ENCODE assay signal across 8 cellular contexts in genomic region chr16:29700253-29700987, GRCh38. TPM values are rescaled to one million over a fixed set of nuclear protein-coding genes. Genes with fewer than 3 reads are reported as not detected.
A peak's percentile ranks its signal among the peaks of the same experiment; 100 is the strongest.
DNase-seq lines count a peak whose midpoint lies in the region; ATAC-seq, FAIRE-seq and TF ChIP-seq lines count a peak whose summit lies in the region.

No MANE protein-coding gene starts in this region.

- TF ChIP-seq CTCF in endothelial cell of umbilical vein (IDR thresholded peaks at IDR 0.05; ENCODE audit: extremely low read depth in 1 of 2, insufficient read depth in 1 of 2, low read depth in 1 of 2, low read length in 2 of 2) (peak; percentile 82 to 85), mucosa of descending colon (IDR thresholded peaks at IDR 0.05) (peak; percentile 82)

- intact Hi-C loops in endothelial cell of umbilical vein (cut with micrococcal nuclease) = loop anchor here (1.0 to 5.0 kb wide), 8 partner anchors 21 to 332 kb away; partner anchors contain the start of genes KIF22 and MAZ
- intact Hi-C loops in mucosa of descending colon (cut with DNase I, micrococcal nuclease) = loop anchor here in 1 of 2 donors (10.0 kb wide), 1 partner anchor 324 kb away; the partner anchor contains the start of gene C16orf92

- peak; percentile 92 for FAIRE-seq in endothelial cell of umbilical vein (lab: Jason Lieb, UNC)

- no peak overlapping the region for H3K27ac ChIP-seq in endothelial cell of umbilical vein (ENCODE audit: insufficient read depth, low read depth, low read length)

- CTCF ChIA-PET in endothelial cell of umbilical vein (lab: Charles Lee) = interaction anchor here (0.6 to 5.3 kb wide), 48 partner anchors 9 to 760 kb away, joined by 3 to 92 read pairs (median 4); partner anchors contain the start of genes ASPHD1, C16orf92, KCTD13 and KIF22

- H3K4me1 ChIP-seq in endothelial cell of umbilical vein (ENCODE audit: control insufficient read depth, extremely low read depth, insufficient read depth, low read length) = peaks cover 5% of the 10 kb centered on the region
- H3K4me1 ChIP-seq in mucosa of descending colon (ENCODE audit: low read depth) = no peaks in the 10 kb centered on the region

- ATAC-seq in mucosa of descending colon (peak; percentile 96), HG03025 (IDR thresholded peaks at IDR 0.05; ENCODE audit: low FRiP score, unreplicated experiment) (no peak)

- TF ChIP-seq POLR2A in endothelial cell of umbilical vein (IDR thresholded peaks at IDR 0.05; ENCODE audit: low read depth, low read length) = no peak

- no peak overlapping the region for H3K9ac ChIP-seq in endothelial cell of umbilical vein (replicated peaks; ENCODE audit: extremely low read depth, insufficient read depth, low read length)

- H3K9me1 ChIP-seq in endothelial cell of umbilical vein (replicated peaks; ENCODE audit: control insufficient read depth, extremely low read depth, insufficient read depth, low read length) = no peaks in the 10 kb centered on the region

- no peak overlapping the region for H2AFZ ChIP-seq in endothelial cell of umbilical vein (ENCODE audit: low read depth, low read length)

- H3K9me3 ChIP-seq in endothelial cell of umbilical vein (replicated peaks; ENCODE audit: control insufficient read depth, insufficient read depth, low read length) (no peaks in the 10 kb centered on the region), mucosa of descending colon (no peaks in the 10 kb centered on the region)

- H3K36me3 ChIP-seq in endothelial cell of umbilical vein (ENCODE audit: control insufficient read depth in 2 of 2, extremely low read depth in 1 of 2, insufficient read depth in 2 of 2, low read length in 2 of 2) (no peaks in the 10 kb centered on the region), mucosa of descending colon (ENCODE audit: low read depth) (no peaks in the 10 kb centered on the region)

- H3K4me3 ChIP-seq in endothelial cell of umbilical vein (replicated peaks in 1 of 3; ENCODE audit: insufficient read depth in 1 of 3, low read depth in 1 of 3, low read length in 3 of 3) (no peak overlapping the region), mucosa of descending colon (no peak overlapping the region)

- dilution Hi-C loops in endothelial cell of umbilical vein (cut with MboI; ENCODE audit: extremely low pct_ligation_motif_present, low sequenced_read_pairs) = no loop called here

- DNase-seq in CD1c-positive myeloid dendritic cell (ENCODE audit: extremely low spot score) (peak; percentile 81), HT-29 (ENCODE audit: low spot score) (peak; percentile 90), NOMO-1 (lab: John Stamatoyannopoulos, UW; ENCODE audit: unreplicated experiment in 2 of 2) (peak; percentile 75), endothelial cell of umbilical vein (ENCODE audit: low read depth, low spot score) (peak; percentile 92), mucosa of descending colon (peak; percentile 79 to 85 (median 84))
- DNase-seq in activated CD8-positive, alpha-beta memory T cell treated with anti-CD3 and anti-CD28 coated beads, Interleukin-2, amount 50 U/mL, for 4 hours = peak; percentile 73
- DNase-seq in stimulated activated CD8-positive, alpha-beta memory T cell treated with anti-CD3 and anti-CD28 coated beads, Interleukin-4, amount 100 ng/mL, for 24 hours (ENCODE audit: low read depth) = peak; percentile 52

- BruUV-seq in endothelial cell of umbilical vein (replicated peaks; lab: Mats Ljungman, UMichigan) = no TSS peak

- POLR2A ChIA-PET in endothelial cell of umbilical vein (lab: Charles Lee) = no interaction called here

- H3K27me3 ChIP-seq in endothelial cell of umbilical vein (ENCODE audit: control insufficient read depth in 2 of 2, insufficient read depth in 2 of 2, low read length in 2 of 2) = peaks cover 0 to 1% of the 10 kb centered on the region in 2 experiments

- no peaks in the 10 kb centered on the region for H4K20me1 ChIP-seq in endothelial cell of umbilical vein (replicated peaks; ENCODE audit: control insufficient read depth, extremely low read depth, insufficient read depth, low read length)

- no peaks in the 10 kb centered on the region for H3K79me2 ChIP-seq in endothelial cell of umbilical vein (ENCODE audit: control insufficient read depth, insufficient read depth, low read length)

- H3K4me2 ChIP-seq in endothelial cell of umbilical vein (ENCODE audit: insufficient read depth, low read length) = no peak overlapping the region

TF ChIP-seq in endothelial cell of umbilical vein, 7 proteins besides CTCF, POLR2A, EP300 and RAD21:
- TF ChIP-seq FOS (IDR thresholded peaks at IDR 0.05; ENCODE audit: borderline replicate concordance, insufficient read depth, low read length) (no peak), JUN (IDR thresholded peaks at IDR 0.05; ENCODE audit: borderline replicate concordance, insufficient read depth, insufficient read length, low read depth) (no peak), EZH2 (IDR thresholded peaks at IDR 0.05; ENCODE audit: borderline replicate concordance, low read depth, low read length, severe bottlenecking) (no peak), MAX (IDR thresholded peaks at IDR 0.05; ENCODE audit: insufficient read depth, insufficient read length) (no peak), GATA2 (IDR thresholded peaks at IDR 0.05; ENCODE audit: insufficient read depth, insufficient read length, low read depth, low read length) (no peak), POLR2AphosphoS5 (IDR thresholded peaks at IDR 0.05; ENCODE audit: insufficient read depth, low read depth, low read length) (no peak), MYC (IDR thresholded peaks at IDR 0.05; ENCODE audit: low read depth, low read length) (no peak)
TF ChIP-seq in endothelial cell of umbilical vein: peak in this region for 0.

RNA-seq across cellular contexts. Expression of gene QPRT, which starts 21.4 kb away (rescaled TPM):
- total RNA-seq in HT-29 (2014; rRNA removed; shearing (Covaris generic)) = 35.2 and 42.5 TPM in 2 replicates
- 0.28 and 0.44 TPM in 2 replicates for total RNA-seq in endothelial cell of umbilical vein
- polyA plus RNA-seq in endothelial cell of umbilical vein = 0.40 and 0.41 TPM in 2 replicates
- polyA plus RNA-seq in endothelial cell of umbilical vein (2011; cell fraction: cytosol; rRNA removed) = 0.26 and 0.39 TPM in 2 replicates
- polyA plus RNA-seq in endothelial cell of umbilical vein (2011; cell fraction: nucleus; rRNA removed) = 0.25 TPM in 1 of 2 replicates, not detected in the other
- 0.23 and 0.52 TPM in 2 replicates for polyA plus RNA-seq in endothelial cell of umbilical vein (2012)
- 0.73 and 1.0 TPM in 2 replicates for polyA minus RNA-seq in endothelial cell of umbilical vein
- polyA minus RNA-seq in endothelial cell of umbilical vein (2011; cell fraction: cytosol; rRNA and poly(A)+ RNA removed) = not detected
- not detected in 2 replicates for polyA minus RNA-seq in endothelial cell of umbilical vein (2011; cell fraction: nucleus; rRNA and poly(A)+ RNA removed)
- 10 to 100 TPM; 25.3 to 54.6 (median 25.4) TPM for total RNA-seq in mucosa of descending colon

RNA-seq across cellular contexts. Expression of gene SPN, which starts 37.4 kb away (rescaled TPM):
- 0.10 and 0.23 TPM in 2 replicates for total RNA-seq in HT-29 (2014; rRNA removed; shearing (Covaris generic))
- total RNA-seq in endothelial cell of umbilical vein (not detected in 2 replicates), mucosa of descending colon (1 to 10 TPM; 4.4 to 6.0 (median 4.5) TPM)
- not detected in 2 replicates for polyA plus RNA-seq in endothelial cell of umbilical vein
- polyA plus RNA-seq in endothelial cell of umbilical vein (2011; cell fraction: cytosol; rRNA removed) = not detected in 2 replicates
- polyA plus RNA-seq in endothelial cell of umbilical vein (2011; cell fraction: nucleus; rRNA removed) = not detected in 2 replicates
- not detected in 2 replicates for polyA plus RNA-seq in endothelial cell of umbilical vein (2012)
- 0.95 and 2.2 TPM in 2 replicates for polyA minus RNA-seq in endothelial cell of umbilical vein
- not detected for polyA minus RNA-seq in endothelial cell of umbilical vein (2011; cell fraction: cytosol; rRNA and poly(A)+ RNA removed)
- polyA minus RNA-seq in endothelial cell of umbilical vein (2011; cell fraction: nucleus; rRNA and poly(A)+ RNA removed) = not detected in 2 replicates

RNA-seq across cellular contexts. Expression of gene C16orf54, which starts 45.4 kb away (rescaled TPM):
- 0.05 and 0.36 TPM in 2 replicates for total RNA-seq in HT-29 (2014; rRNA removed; shearing (Covaris generic))
- total RNA-seq in endothelial cell of umbilical vein = not detected in 2 replicates
- not detected in 2 replicates for polyA plus RNA-seq in endothelial cell of umbilical vein
- not detected in 2 replicates for polyA plus RNA-seq in endothelial cell of umbilical vein (2011; cell fraction: cytosol; rRNA removed)
- polyA plus RNA-seq in endothelial cell of umbilical vein (2011; cell fraction: nucleus; rRNA removed) = not detected in 2 replicates
- polyA plus RNA-seq in endothelial cell of umbilical vein (2012) = not detected in 2 replicates
- polyA minus RNA-seq in endothelial cell of umbilical vein = not detected in 2 replicates
- not detected for polyA minus RNA-seq in endothelial cell of umbilical vein (2011; cell fraction: cytosol; rRNA and poly(A)+ RNA removed)
- polyA minus RNA-seq in endothelial cell of umbilical vein (2011; cell fraction: nucleus; rRNA and poly(A)+ RNA removed) = not detected in 2 replicates
- total RNA-seq in mucosa of descending colon = 1 to 10 TPM; 1.6 to 3.4 (median 1.7) TPM

Comparison
In these comparisons a context has a peak if more than half of its experiments do, and no peak if none do; other contexts are left out.
1. RNA of gene QPRT, which starts 21.4 kb away (total RNA-seq): 35.2 to 42.5 TPM in HT-29 and 25.3 to 54.6 TPM in mucosa of descending colon; 0.28 to 0.44 TPM in endothelial cell of umbilical vein; every median in the first group is over 10 times any median in the second.
2. Peak in every context shown above with its lines, with median percentiles within 50 percentile points of each other: DNase-seq.